8 cellular contexts compared by ENCODE assay signal in the genomic region with DNA sequence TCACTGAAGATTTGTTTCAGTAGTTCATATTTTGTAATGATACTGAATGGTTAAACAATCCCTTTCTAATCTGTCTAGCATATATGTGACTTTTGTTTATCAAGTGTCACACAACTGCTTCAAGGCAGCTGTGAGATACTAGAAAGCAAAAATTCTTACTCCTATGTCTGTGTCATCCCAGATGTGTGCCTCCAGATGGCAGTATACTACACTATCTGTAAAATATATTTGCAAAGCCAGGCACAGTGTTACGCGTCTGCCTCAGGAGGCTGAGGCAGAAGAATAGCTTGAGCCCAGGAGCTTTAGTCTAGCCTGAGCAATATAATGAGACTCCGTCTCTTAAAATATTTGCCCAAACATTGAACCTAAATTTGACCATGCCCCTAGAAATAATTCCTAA. TPM values are rescaled to one million over a fixed set of nuclear protein-coding genes. Genes with fewer than 3 reads are reported as not detected.
DNase-seq lines count a peak whose midpoint lies in the region; ATAC-seq, FAIRE-seq and TF ChIP-seq lines count a peak whose summit lies in the region.

No MANE protein-coding gene starts in this region.

- H3K27ac ChIP-seq in CD4-positive, CD25-positive, alpha-beta regulatory T cell (ENCODE audit: insufficient read depth, low read length, poor library complexity, severe bottlenecking): no peak overlapping the region

- H3K79me2 ChIP-seq in Loucy (ENCODE audit: insufficient read depth, low read length): no peaks in the 10 kb centered on the region

- no peaks in the 10 kb centered on the region for H3K27me3 Mint-ChIP-seq in CD4-positive, CD25-positive, alpha-beta regulatory T cell
- no peaks in the 10 kb centered on the region for H3K27me3 Mint-ChIP-seq in activated CD4-positive, alpha-beta T cell treated with anti-CD3 and anti-CD28 coated beads, Interleukin-2, amount 10 ng/mL, durations not matched to agents 24 days and 14 days

- TF ChIP-seq POLR2A in GM18505 (IDR thresholded peaks at IDR 0.05; ENCODE audit: borderline replicate concordance, extremely low read depth, insufficient read depth, insufficient read length): no peak

- no peaks in the 10 kb centered on the region for H3K36me3 ChIP-seq in CD4-positive, CD25-positive, alpha-beta regulatory T cell (ENCODE audit: control insufficient read depth, insufficient read depth, low read length)
- no peaks in the 10 kb centered on the region for H3K36me3 ChIP-seq in Loucy (ENCODE audit: insufficient read depth, low read length)

- no peaks in the 10 kb centered on the region for H4K20me1 ChIP-seq in Loucy (ENCODE audit: insufficient read depth, low read length, poor library complexity, severe bottlenecking)

- H3K9ac ChIP-seq in Loucy (ENCODE audit: low read depth, low read length, poor library complexity, severe bottlenecking): no peak overlapping the region

- peak; percentile 29; the same call in 1 of the 2 replicates for TF ChIP-seq CTCF in Loucy (conservative IDR thresholded peaks at IDR 0.05; ENCODE audit: low read length)

- H3K4me1 ChIP-seq in CD4-positive, CD25-positive, alpha-beta regulatory T cell (ENCODE audit: control insufficient read depth, insufficient read depth, low read length, poor library complexity, severe bottlenecking): no peaks in the 10 kb centered on the region
- H3K4me1 ChIP-seq in Loucy (ENCODE audit: insufficient read depth, low read length, poor library complexity, severe bottlenecking): no peaks in the 10 kb centered on the region

- no peak overlapping the region for H3K4me2 ChIP-seq in Loucy (ENCODE audit: low read depth, low read length, poor library complexity, severe bottlenecking)

- intact Hi-C loops in activated CD4-positive, alpha-beta T cell treated with anti-CD3 and anti-CD28 coated beads, Interleukin-2, amount 10 ng/mL, durations not matched to agents 24 days and 14 days (cut with micrococcal nuclease): loop anchor here (1.0 to 2.0 kb wide), 2 partner anchors 84 to 124 kb away; no protein-coding TSS in a partner anchor

- H3K36me3 Mint-ChIP-seq in CD4-positive, CD25-positive, alpha-beta regulatory T cell: no peaks in the 10 kb centered on the region
- no peaks in the 10 kb centered on the region for H3K36me3 Mint-ChIP-seq in activated CD4-positive, alpha-beta T cell treated with anti-CD3 and anti-CD28 coated beads, Interleukin-2, amount 10 ng/mL, durations not matched to agents 24 days and 14 days (ENCODE audit: low read depth)

- H3K27me3 ChIP-seq in CD4-positive, CD25-positive, alpha-beta regulatory T cell (ENCODE audit: control insufficient read depth, insufficient read depth, low read length): no peaks in the 10 kb centered on the region
- no peaks in the 10 kb centered on the region for H3K27me3 ChIP-seq in Loucy (ENCODE audit: insufficient read depth, low read length, poor library complexity, severe bottlenecking)

- no peak for FAIRE-seq in frontal cortex (lab: Jason Lieb, UNC)

- no peak overlapping the region for H3K27ac Mint-ChIP-seq in CD4-positive, CD25-positive, alpha-beta regulatory T cell
- no peak overlapping the region for H3K27ac Mint-ChIP-seq in activated CD4-positive, alpha-beta T cell treated with anti-CD3 and anti-CD28 coated beads, Interleukin-2, amount 10 ng/mL, durations not matched to agents 24 days and 14 days

- H3F3A ChIP-seq in Loucy (ENCODE audit: low read depth): no peaks in the 10 kb centered on the region

- H3K9me3 ChIP-seq in CD4-positive, CD25-positive, alpha-beta regulatory T cell (ENCODE audit: control insufficient read depth in 2 of 2, low read length in 2 of 2): no peaks in the 10 kb centered on the region
- no peaks in the 10 kb centered on the region for H3K9me3 ChIP-seq in Loucy (ENCODE audit: insufficient read depth, low read depth, low read length)

- H3K4me3 Mint-ChIP-seq in CD4-positive, CD25-positive, alpha-beta regulatory T cell: no peak overlapping the region
- no peak overlapping the region for H3K4me3 Mint-ChIP-seq in activated CD4-positive, alpha-beta T cell treated with anti-CD3 and anti-CD28 coated beads, Interleukin-2, amount 10 ng/mL, durations not matched to agents 24 days and 14 days

- no peak overlapping the region for H3K4me3 ChIP-seq in CD4-positive, CD25-positive, alpha-beta regulatory T cell (ENCODE audit: low read depth, low read length)
- H3K4me3 ChIP-seq in Loucy (ENCODE audit: low read length, poor library complexity, severe bottlenecking): no peak overlapping the region

- H3K9me2 ChIP-seq in Loucy (replicated peaks; ENCODE audit: low read depth, low read length): no peaks in the 10 kb centered on the region

- no peaks in the 10 kb centered on the region for H3K9me3 Mint-ChIP-seq in CD4-positive, CD25-positive, alpha-beta regulatory T cell
- no peaks in the 10 kb centered on the region for H3K9me3 Mint-ChIP-seq in activated CD4-positive, alpha-beta T cell treated with anti-CD3 and anti-CD28 coated beads, Interleukin-2, amount 10 ng/mL, durations not matched to agents 24 days and 14 days

- peak; percentile 61 to 64 for ATAC-seq in CD4-positive, CD25-positive, alpha-beta regulatory T cell (ENCODE audit: low read depth in 2 of 2)
- ATAC-seq in GM18505 (IDR thresholded peaks at IDR 0.05; ENCODE audit: unreplicated experiment) (peak; percentile 71), HG03196 (IDR thresholded peaks at IDR 0.05; ENCODE audit: unreplicated experiment) (no peak), GM21447 (IDR thresholded peaks at IDR 0.05; ENCODE audit: unreplicated experiment) (no peak)

- peak in 2 of 3 donors; percentile 33 to 44 for DNase-seq in CD4-positive, CD25-positive, alpha-beta regulatory T cell
- peak; percentile 70 for DNase-seq in activated CD4-positive, alpha-beta T cell treated with anti-CD3 and anti-CD28 coated beads, Interleukin-2, amount 10 ng/mL, durations not matched to agents 24 days and 14 days
- DNase-seq in frontal cortex (ENCODE audit: low spot score in 2 of 2) (peak; percentile 18), retina (peak; percentile 27)

- H2AFZ ChIP-seq in Loucy (ENCODE audit: low read length): no peak overlapping the region

- peaks cover 0 to 5% (median 0%) of the 10 kb centered on the region in 4 donors for H3K4me1 Mint-ChIP-seq in CD4-positive, CD25-positive, alpha-beta regulatory T cell
- peaks cover 4% of the 10 kb centered on the region for H3K4me1 Mint-ChIP-seq in activated CD4-positive, alpha-beta T cell treated with anti-CD3 and anti-CD28 coated beads, Interleukin-2, amount 10 ng/mL, durations not matched to agents 24 days and 14 days

RNA-seq across cellular contexts. Expression of a gene that starts 4.0 kb away (rescaled TPM):
- total RNA-seq in CD4-positive, CD25-positive, alpha-beta regulatory T cell: not detected
- polyA plus RNA-seq in CD4-positive, CD25-positive, alpha-beta regulatory T cell: under 1 TPM in 1 of 4 donors, not detected in 3; 0.27 TPM
- total RNA-seq in activated CD4-positive, alpha-beta T cell treated with anti-CD3 and anti-CD28 coated beads, Interleukin-2, amount 10 ng/mL, durations not matched to agents 24 days and 14 days: 0.28 and 0.51 TPM in 2 replicates
- 49.3 TPM for total RNA-seq in frontal cortex

Comparison
In these comparisons a context has a peak if more than half of its experiments do, and no peak if none do; other contexts are left out.
1. ATAC-seq: peak in CD4-positive, CD25-positive, alpha-beta regulatory T cell (2 of 2) and GM18505 (single experiment); none in HG03196 (single experiment) and GM21447 (single experiment).
2. DNase-seq: peak in every context shown above with its lines; median percentile 70 in activated CD4-positive, alpha-beta T cell treated with anti-CD3 and anti-CD28 coated beads, Interleukin-2, amount 10 ng/mL, durations not matched to agents 24 days and 14 days; 38 in CD4-positive, CD25-positive, alpha-beta regulatory T cell; 27 in retina; 18 in frontal cortex.
3. RNA of a gene that starts 4.0 kb away (total RNA-seq): 49.3 TPM in frontal cortex (single experiment); 0.28 to 0.51 TPM in activated CD4-positive, alpha-beta T cell treated with anti-CD3 and anti-CD28 coated beads, Interleukin-2, amount 10 ng/mL, durations not matched to agents 24 days and 14 days and not detected in CD4-positive, CD25-positive, alpha-beta regulatory T cell (single experiment); every median in the first group is over 10 times any median in the second.